10 cellular contexts compared by ENCODE assay signal in genomic region chr2:45497355-45497754, GRCh38.
DNase-seq lines count a peak whose midpoint lies in the region; ATAC-seq and TF ChIP-seq lines count a peak whose summit lies in the region.
"Had no signal": no experiment of that assay in that cellular context is flagged by ENCODE, and none has a peak within 500 bp of the region (broad histone marks: within the 10 kb centered on the region; RNA-seq: fewer than 3 reads in every experiment).

No MANE protein-coding gene starts in this region.

- TF ChIP-seq POLR2A in vagina (IDR thresholded peaks at IDR 0.05) = no peak

- no peak overlapping the region for H3K4me2 ChIP-seq in hepatocyte

- H3K36me3 Mint-ChIP-seq in CD4-positive, alpha-beta memory T cell = peaks cover 2 to 16% of the 10 kb centered on the region in 2 donors
- H3K36me3 Mint-ChIP-seq in natural killer cell = no peaks in the 10 kb centered on the region

- H3K4me3 ChIP-seq in hepatocyte (no peak overlapping the region), vagina (no peak overlapping the region)
- no peak overlapping the region for H3K4me3 ChIP-seq in CD4-positive, alpha-beta memory T cell (ENCODE audit: low read length in 2 of 2)

- 72% methylated on average over 2 of the region's 2 CpGs for WGBS in hepatocyte (ENCODE audit: low lambda C conversion rate, missing lambda C conversion rate)

- no peaks in the 10 kb centered on the region for H3K9me2 ChIP-seq in hepatocyte (replicated peaks; ENCODE audit: insufficient read depth)

- DNase-seq in DMS 273 (lab: John Stamatoyannopoulos, UW; ENCODE audit: unreplicated experiment) (peak; percentile 85), hepatocyte (ENCODE audit: low spot score) (peak; percentile 4), vagina (ENCODE audit: extremely low spot score in 2 of 2) (no peak), natural killer cell (no peak), NCI-H146 treated with DMSO at 0.1 percent for 48 hours (lab: John Stamatoyannopoulos, UW; ENCODE audit: unreplicated experiment) (no peak)
- DNase-seq in CD4-positive, alpha-beta memory T cell = no peak
- DNase-seq: NCI-H2029 treated with DMSO at 0.1 percent for 48 hours, small intestine had no signal

- H3K79me2 ChIP-seq in hepatocyte = no peaks in the 10 kb centered on the region

- intact Hi-C loops in CD4-positive, alpha-beta memory T cell (cut with micrococcal nuclease) = no loop called here
- intact Hi-C loops in vagina (cut with DNase I) = no loop called here
- intact Hi-C loops in natural killer cell (cut with micrococcal nuclease) = no loop called here

- TF ChIP-seq CTCF in hepatocyte (IDR thresholded peaks at IDR 0.05; ENCODE audit: poor library complexity) (no peak), vagina (IDR thresholded peaks at IDR 0.05) (no peak), natural killer cell (IDR thresholded peaks at IDR 0.05) (no peak)

- no peak overlapping the region for H3K4me3 Mint-ChIP-seq in CD4-positive, alpha-beta memory T cell
- H3K4me3 Mint-ChIP-seq in natural killer cell = no peak overlapping the region

- H2AFZ ChIP-seq in hepatocyte = no peak overlapping the region

- peaks cover 0 to 10% (median 6%) of the 10 kb centered on the region in 4 donors for H3K4me1 Mint-ChIP-seq in CD4-positive, alpha-beta memory T cell
- H3K4me1 Mint-ChIP-seq in natural killer cell = peaks cover 0 to 11% of the 10 kb centered on the region in 2 donors

- H3K27me3 ChIP-seq in hepatocyte = no peaks in the 10 kb centered on the region
- no peaks in the 10 kb centered on the region for H3K27me3 ChIP-seq in CD4-positive, alpha-beta memory T cell (ENCODE audit: insufficient read depth, low read length)
- no peaks in the 10 kb centered on the region for H3K27me3 ChIP-seq in vagina

- peaks cover 0 to 3% (median 0%) of the 10 kb centered on the region in 8 donors for H3K9me3 Mint-ChIP-seq in CD4-positive, alpha-beta memory T cell
- no peaks in the 10 kb centered on the region for H3K9me3 Mint-ChIP-seq in natural killer cell

- H3K9me3 ChIP-seq in hepatocyte (ENCODE audit: low read depth) (no peaks in the 10 kb centered on the region), vagina (no peaks in the 10 kb centered on the region)
- H3K9me3 ChIP-seq in CD4-positive, alpha-beta memory T cell (ENCODE audit: control insufficient read depth in 1 of 2, low read length in 2 of 2) = no peaks in the 10 kb centered on the region

- H3K36me3 ChIP-seq in hepatocyte (replicated peaks; ENCODE audit: insufficient read depth, low read depth) (no peaks in the 10 kb centered on the region), vagina (no peaks in the 10 kb centered on the region)
- H3K36me3 ChIP-seq in CD4-positive, alpha-beta memory T cell (ENCODE audit: insufficient read depth, low read length) = no peaks in the 10 kb centered on the region

- H4K20me1 ChIP-seq in hepatocyte (ENCODE audit: insufficient read depth, poor library complexity, severe bottlenecking) = no peaks in the 10 kb centered on the region

- ATAC-seq in GM19395 (IDR thresholded peaks at IDR 0.05; ENCODE audit: unreplicated experiment) = peak; percentile 86
- ATAC-seq in HG03565 (IDR thresholded peaks at IDR 0.05; ENCODE audit: unreplicated experiment) = peak; percentile 54
- ATAC-seq in natural killer cell = no peak

- no peaks in the 10 kb centered on the region for H3K27me3 Mint-ChIP-seq in CD4-positive, alpha-beta memory T cell
- H3K27me3 Mint-ChIP-seq in natural killer cell (ENCODE audit: low read depth in 2 of 2) = no peaks in the 10 kb centered on the region

- no peak overlapping the region for H3K27ac ChIP-seq in hepatocyte
- no peak overlapping the region for H3K27ac ChIP-seq in CD4-positive, alpha-beta memory T cell (ENCODE audit: low read depth, low read length)
- H3K27ac ChIP-seq in vagina = no peak overlapping the region

- H3K4me1 ChIP-seq in hepatocyte (ENCODE audit: insufficient read depth) = no peaks in the 10 kb centered on the region
- no peaks in the 10 kb centered on the region for H3K4me1 ChIP-seq in CD4-positive, alpha-beta memory T cell (ENCODE audit: insufficient read depth, low read length)
- H3K4me1 ChIP-seq in vagina = no peaks in the 10 kb centered on the region

- CTCF ChIA-PET in CD4-positive, alpha-beta memory T cell (lab: Charles Lee; ENCODE audit: partially characterized antibody) = interaction anchor here (1.9 kb wide), 1 partner anchor 516 kb away, joined by 8 read pairs; no protein-coding TSS in a partner anchor

- POLR2A ChIA-PET in CD4-positive, alpha-beta memory T cell (lab: Charles Lee; ENCODE audit: partially characterized antibody) = no interaction called here

- H3K27ac Mint-ChIP-seq in CD4-positive, alpha-beta memory T cell = peak overlapping the region in 1 of 7 donors; percentile 71
- H3K27ac Mint-ChIP-seq in natural killer cell = no peak overlapping the region

Comparison
In these comparisons a context has a peak if more than half of its experiments do, and no peak if none do; other contexts are left out.
1. DNase-seq: peak in DMS 273 (single experiment) and hepatocyte (single experiment); none in CD4-positive, alpha-beta memory T cell (0 of 5), vagina (0 of 2), natural killer cell (single experiment) and NCI-H146 treated with DMSO at 0.1 percent for 48 hours (single experiment).
2. ATAC-seq: peak in GM19395 (single experiment) and HG03565 (single experiment); none in natural killer cell (0 of 3).